14 cellular contexts compared by ENCODE assay signal in the genomic region with DNA sequence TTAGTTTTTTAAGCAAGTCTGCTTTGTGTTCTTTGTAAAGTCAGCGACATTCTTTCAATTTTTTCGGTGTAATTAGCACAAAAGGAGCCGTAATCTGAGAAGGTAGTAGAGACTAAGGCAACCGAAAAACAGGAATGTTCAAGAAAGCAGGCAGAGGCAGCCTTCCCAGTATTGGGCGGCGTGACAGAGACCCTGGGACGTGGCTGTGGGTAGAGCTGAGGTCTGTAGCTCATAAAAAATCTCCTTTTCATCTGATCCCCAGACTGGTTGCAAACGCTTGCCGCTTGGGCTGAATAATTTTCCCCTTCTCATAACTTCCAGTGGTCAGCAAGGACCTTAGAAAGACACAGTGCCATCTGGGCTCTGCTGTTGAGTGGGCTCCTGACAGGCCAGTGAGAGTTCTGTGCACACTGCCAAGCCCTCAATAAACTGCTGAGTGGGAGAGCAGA. TPM values are rescaled to one million over a fixed set of nuclear protein-coding genes. Genes with fewer than 3 reads are reported as not detected.
DNase-seq lines count a peak whose midpoint lies in the region; ATAC-seq and TF ChIP-seq lines count a peak whose summit lies in the region.
"Had no signal": no experiment of that assay in that cellular context is flagged by ENCODE, and none has a peak within 500 bp of the region (broad histone marks: within the 10 kb centered on the region; RNA-seq: fewer than 3 reads in every experiment).

No MANE protein-coding gene starts in this region.

- no peaks in the 10 kb centered on the region for H3K27me3 ChIP-seq in hepatocyte
- H3K27me3 ChIP-seq in trophoblast cell (ENCODE audit: insufficient read depth, low read length), result no peaks in the 10 kb centered on the region
- H3K27me3 ChIP-seq: BLaER1 treated with 17β-estradiol and CSF1 and Interleukin-3, amounts not matched to agents 10 nM and 100 nM had no signal

- H3K27ac ChIP-seq in hepatocyte (peak overlapping the region; percentile 65), trophoblast cell (ENCODE audit: low read depth, low read length) (peak overlapping the region; percentile 90)
- H3K27ac ChIP-seq: BLaER1 treated with 17β-estradiol and CSF1 and Interleukin-3, amounts not matched to agents 10 nM and 100 nM; prostate gland had no signal

- TF ChIP-seq CTCF in WTC11 (IDR thresholded peaks at IDR 0.05), result no peak
- TF ChIP-seq CTCF in hepatocyte (IDR thresholded peaks at IDR 0.05; ENCODE audit: poor library complexity), result no peak

- H3K9me3 Mint-ChIP-seq in WTC11, result peaks cover 17% of the 10 kb centered on the region
- H3K9me3 Mint-ChIP-seq: T-helper 1 cell treated with Interleukin-12 subunit alpha and Interleukin-12 subunit beta and Interleukin-4 antibody, amounts not matched to agents 30 μg/mL and 1 μg/mL, for 36 hours had no signal

- peak overlapping the region; percentile 97 for H2AK5ac ChIP-seq in trophoblast cell (ENCODE audit: low read length)

- peak overlapping the region; percentile 43 for H3K4ac ChIP-seq in trophoblast cell (ENCODE audit: low read depth, low read length)

- H3K4me2 ChIP-seq in hepatocyte (peak overlapping the region; percentile 34), trophoblast cell (ENCODE audit: low read length) (peak overlapping the region; percentile 49)
- H3K4me2 ChIP-seq: BLaER1 treated with 17β-estradiol and CSF1 and Interleukin-3, amounts not matched to agents 10 nM and 100 nM had no signal

- H3K9me3 ChIP-seq in hepatocyte (ENCODE audit: low read depth), result no peaks in the 10 kb centered on the region
- H3K9me3 ChIP-seq in trophoblast cell (ENCODE audit: insufficient read depth, low read depth, low read length), result no peaks in the 10 kb centered on the region
- H3K9me3 ChIP-seq: prostate gland had no signal

- no peaks in the 10 kb centered on the region for H3K27me3 Mint-ChIP-seq in WTC11 (ENCODE audit: low read depth)
- H3K27me3 Mint-ChIP-seq: activated naive CD8-positive, alpha-beta T cell had no signal

- H3K4me1 Mint-ChIP-seq in WTC11, result peaks cover 77% of the 10 kb centered on the region

- H3K36me3 ChIP-seq in hepatocyte (replicated peaks; ENCODE audit: insufficient read depth, low read depth) (no peaks in the 10 kb centered on the region), trophoblast cell (ENCODE audit: control insufficient read depth in 1 of 2, insufficient read depth in 2 of 2, low read length in 2 of 2) (no peaks in the 10 kb centered on the region)
- H3K36me3 ChIP-seq: BLaER1 treated with 17β-estradiol and CSF1 and Interleukin-3, amounts not matched to agents 10 nM and 100 nM; prostate gland had no signal

- peak overlapping the region; percentile 65 for H3K18ac ChIP-seq in trophoblast cell (ENCODE audit: low read length)

- peak overlapping the region; percentile 91 for H4K8ac ChIP-seq in trophoblast cell (ENCODE audit: low read depth, low read length)

- CTCF ChIA-PET in WTC11 (lab: Charles Lee), result interaction anchor here (1.0 to 2.8 kb wide), 4 partner anchors 13 to 572 kb away, joined by 3 to 15 read pairs (median 4); partner anchors contain the start of gene ATP5F1E

- peak overlapping the region; percentile 95 for H2BK120ac ChIP-seq in trophoblast cell (ENCODE audit: insufficient read depth, low read length, poor library complexity)

- no peak overlapping the region for H4K12ac ChIP-seq in trophoblast cell (ENCODE audit: low read depth, low read length)

- peaks cover 33% of the 10 kb centered on the region for H3K36me3 Mint-ChIP-seq in WTC11

- peaks cover 4% of the 10 kb centered on the region for H3K79me1 ChIP-seq in trophoblast cell (ENCODE audit: low read length)

- H3K4me3 Mint-ChIP-seq in WTC11, result peak overlapping the region; percentile 27
- H3K4me3 Mint-ChIP-seq: activated naive CD8-positive, alpha-beta T cell; T-helper 1 cell treated with Interleukin-12 subunit alpha and Interleukin-12 subunit beta and Interleukin-4 antibody, amounts not matched to agents 30 μg/mL and 1 μg/mL, for 36 hours had no signal

- peak; percentile 85 for ATAC-seq in WTC11
- ATAC-seq in GM19467 (IDR thresholded peaks at IDR 0.05; ENCODE audit: unreplicated experiment), result no peak
- no peak for ATAC-seq in activated CD4-positive, CD25-positive, alpha-beta regulatory T cell treated with anti-CD3 and anti-CD28 coated beads, Interleukin-2, amount 50 U/mL, for 24 hours
- ATAC-seq in GM21515 (IDR thresholded peaks at IDR 0.05; ENCODE audit: unreplicated experiment), result no peak
- ATAC-seq: esophagus mucosa had no signal

- H3K14ac ChIP-seq in trophoblast cell (ENCODE audit: low read length), result peak overlapping the region; percentile 83

- H2BK12ac ChIP-seq in trophoblast cell (ENCODE audit: low read length), result peak overlapping the region; percentile 86

- WGBS in hepatocyte (ENCODE audit: low lambda C conversion rate, missing lambda C conversion rate), result 38% methylated on average over 9 of the region's 9 CpGs
- no CpG with 5 or more reads among the region's 9 CpGs for WGBS in trophoblast cell (ENCODE audit: extremely low coverage, insufficient coverage, insufficient read length)

- H3K23ac ChIP-seq in trophoblast cell (ENCODE audit: low read length), result no peak overlapping the region

- no peak overlapping the region for H3K9ac ChIP-seq in trophoblast cell (ENCODE audit: low read length)
- H3K9ac ChIP-seq: BLaER1 treated with 17β-estradiol and CSF1 and Interleukin-3, amounts not matched to agents 10 nM and 100 nM had no signal

- H3K27ac Mint-ChIP-seq in WTC11, result peak overlapping the region; percentile 90
- H3K27ac Mint-ChIP-seq: activated naive CD8-positive, alpha-beta T cell; T-helper 1 cell treated with Interleukin-12 subunit alpha and Interleukin-12 subunit beta and Interleukin-4 antibody, amounts not matched to agents 30 μg/mL and 1 μg/mL, for 36 hours had no signal

- H3K4me1 ChIP-seq in hepatocyte (ENCODE audit: insufficient read depth) (peaks cover 3% of the 10 kb centered on the region), trophoblast cell (ENCODE audit: control insufficient read depth in 1 of 2, insufficient read depth in 2 of 2, low read length in 2 of 2) (peaks cover 12 to 14% of the 10 kb centered on the region in 2 experiments)
- H3K4me1 ChIP-seq: prostate gland had no signal

- peak overlapping the region; percentile 87 for H4K91ac ChIP-seq in trophoblast cell (ENCODE audit: low read depth, low read length)

- no peak overlapping the region for H2AFZ ChIP-seq in hepatocyte
- H2AFZ ChIP-seq in trophoblast cell (ENCODE audit: insufficient read depth, low read length, poor library complexity), result peak overlapping the region; percentile 50

- no peak overlapping the region for H3K4me3 ChIP-seq in hepatocyte
- H3K4me3 ChIP-seq in trophoblast cell (ENCODE audit: low read depth, low read length), result no peak overlapping the region
- H3K4me3 ChIP-seq: BLaER1 treated with 17β-estradiol and CSF1 and Interleukin-3, amounts not matched to agents 10 nM and 100 nM; prostate gland had no signal

- peak; percentile 56 for DNase-seq in GM03348 (ENCODE audit: low spot score)
- no peak for DNase-seq in WTC11 (ENCODE audit: low spot score)
- DNase-seq in hepatocyte (ENCODE audit: low spot score), result no peak
- no peak for DNase-seq in trophoblast cell
- DNase-seq in NCI-H446 (lab: John Stamatoyannopoulos, UW), result no peak
- DNase-seq: activated CD8-positive, alpha-beta memory T cell treated with anti-CD3 and anti-CD28 coated beads, Interleukin-2, amount 50 U/mL, for 48 hours had no signal

- peak overlapping the region; percentile 98 for H2BK5ac ChIP-seq in trophoblast cell (ENCODE audit: low read depth, low read length, poor library complexity)

- H3K79me2 ChIP-seq in hepatocyte (peaks cover 11% of the 10 kb centered on the region), trophoblast cell (ENCODE audit: control insufficient read depth, insufficient read depth, low read length, poor library complexity) (peaks cover 3% of the 10 kb centered on the region)

- no peaks in the 10 kb centered on the region for H4K20me1 ChIP-seq in hepatocyte (ENCODE audit: insufficient read depth, poor library complexity, severe bottlenecking)
- H4K20me1 ChIP-seq: BLaER1 treated with 17β-estradiol and CSF1 and Interleukin-3, amounts not matched to agents 10 nM and 100 nM had no signal

- POLR2A ChIA-PET in WTC11 (lab: Charles Lee), result no interaction called here

- H3K9me2 ChIP-seq in hepatocyte (replicated peaks; ENCODE audit: insufficient read depth), result no peaks in the 10 kb centered on the region

TF ChIP-seq in WTC11, 78 proteins besides CTCF, POLR2A, EP300 and RAD21 (continues in another document):
- no peak for TF ChIP-seq NFATC4 (CRISPR knock-in tag; IDR thresholded peaks at IDR 0.05)
- TF ChIP-seq FOXK1 (CRISPR knock-in tag; IDR thresholded peaks at IDR 0.05), result no peak
- TF ChIP-seq ZNF423 (CRISPR knock-in tag; IDR thresholded peaks at IDR 0.05), result no peak
- TF ChIP-seq, protein P1, sequence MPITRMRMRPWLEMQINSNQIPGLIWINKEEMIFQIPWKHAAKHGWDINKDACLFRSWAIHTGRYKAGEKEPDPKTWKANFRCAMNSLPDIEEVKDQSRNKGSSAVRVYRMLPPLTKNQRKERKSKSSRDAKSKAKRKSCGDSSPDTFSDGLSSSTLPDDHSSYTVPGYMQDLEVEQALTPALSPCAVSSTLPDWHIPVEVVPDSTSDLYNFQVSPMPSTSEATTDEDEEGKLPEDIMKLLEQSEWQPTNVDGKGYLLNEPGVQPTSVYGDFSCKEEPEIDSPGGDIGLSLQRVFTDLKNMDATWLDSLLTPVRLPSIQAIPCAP (CRISPR knock-in tag; IDR thresholded peaks at IDR 0.05), result no peak
- no peak for TF ChIP-seq ZNF317 (CRISPR knock-in tag; IDR thresholded peaks at IDR 0.05; ENCODE audit: borderline replicate concordance, low read depth)
- TF ChIP-seq, protein P2, sequence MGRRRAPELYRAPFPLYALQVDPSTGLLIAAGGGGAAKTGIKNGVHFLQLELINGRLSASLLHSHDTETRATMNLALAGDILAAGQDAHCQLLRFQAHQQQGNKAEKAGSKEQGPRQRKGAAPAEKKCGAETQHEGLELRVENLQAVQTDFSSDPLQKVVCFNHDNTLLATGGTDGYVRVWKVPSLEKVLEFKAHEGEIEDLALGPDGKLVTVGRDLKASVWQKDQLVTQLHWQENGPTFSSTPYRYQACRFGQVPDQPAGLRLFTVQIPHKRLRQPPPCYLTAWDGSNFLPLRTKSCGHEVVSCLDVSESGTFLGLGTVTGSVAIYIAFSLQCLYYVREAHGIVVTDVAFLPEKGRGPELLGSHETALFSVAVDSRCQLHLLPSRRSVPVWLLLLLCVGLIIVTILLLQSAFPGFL (CRISPR knock-in tag; IDR thresholded peaks at IDR 0.05; ENCODE audit: borderline replicate concordance), result no peak

RNA-seq across cellular contexts. Expression of gene GNAS, which starts 30.8 kb away (rescaled TPM):
- total RNA-seq in WTC11 (2021) (868 to 954 TPM (median 912 TPM) in 3 replicates), hepatocyte (841 and 897 TPM in 2 replicates)
- 1,649 and 1,702 TPM in 2 replicates for polyA plus RNA-seq in hepatocyte
- polyA plus RNA-seq in trophoblast cell (2013), result 1,560 and 1,575 TPM in 2 replicates

RNA-seq across cellular contexts. Expression of gene GNAS-AS1, which starts 32.6 kb away (rescaled TPM):
- total RNA-seq in WTC11 (2021) (12.2 to 13.4 TPM (median 12.8 TPM) in 3 replicates), hepatocyte (0.16 TPM in 1 of 2 replicates, not detected in the other)
- 0.97 and 0.98 TPM in 2 replicates for polyA plus RNA-seq in hepatocyte
- 0.35 and 0.56 TPM in 2 replicates for polyA plus RNA-seq in trophoblast cell (2013)

Comparison
In these comparisons a context has a peak if more than half of its experiments do, and no peak if none do; other contexts are left out.
1. RNA of gene GNAS-AS1, which starts 32.6 kb away (total RNA-seq): 12.2 to 13.4 TPM in WTC11; 0.16 TPM in hepatocyte; every median in the first group is over 10 times any median in the second.